In the genomic region with DNA sequence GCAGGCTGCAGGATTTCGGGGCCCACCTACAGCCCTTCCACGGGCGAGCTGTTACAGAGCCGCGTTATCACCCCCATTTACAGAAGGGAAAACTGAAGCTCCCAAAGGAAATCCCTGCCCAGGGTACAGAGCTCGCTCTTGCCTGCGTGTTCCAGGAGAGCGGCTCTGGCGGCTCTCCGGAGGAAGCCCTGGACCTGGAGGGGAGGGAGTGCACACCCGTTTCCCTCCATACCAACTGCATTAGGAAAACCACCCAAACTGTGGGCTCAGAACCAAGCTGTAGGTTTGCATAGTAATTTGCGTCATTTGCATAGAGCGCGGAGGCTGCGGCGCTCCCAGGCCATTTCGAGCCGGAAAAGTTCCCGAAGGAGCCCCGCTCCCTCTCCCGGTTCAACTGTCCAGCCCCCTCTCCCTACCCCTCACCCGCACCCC, we compare ENCODE assay signal across 2 cellular contexts.
TF ChIP-seq lines count a peak whose summit lies in the region.

No MANE protein-coding gene starts in this region.

TF ChIP-seq in HepG2, 621 proteins besides CTCF, POLR2A, EP300 and RAD21 (continued from another document and continues in another):
- TF ChIP-seq, protein P1, sequence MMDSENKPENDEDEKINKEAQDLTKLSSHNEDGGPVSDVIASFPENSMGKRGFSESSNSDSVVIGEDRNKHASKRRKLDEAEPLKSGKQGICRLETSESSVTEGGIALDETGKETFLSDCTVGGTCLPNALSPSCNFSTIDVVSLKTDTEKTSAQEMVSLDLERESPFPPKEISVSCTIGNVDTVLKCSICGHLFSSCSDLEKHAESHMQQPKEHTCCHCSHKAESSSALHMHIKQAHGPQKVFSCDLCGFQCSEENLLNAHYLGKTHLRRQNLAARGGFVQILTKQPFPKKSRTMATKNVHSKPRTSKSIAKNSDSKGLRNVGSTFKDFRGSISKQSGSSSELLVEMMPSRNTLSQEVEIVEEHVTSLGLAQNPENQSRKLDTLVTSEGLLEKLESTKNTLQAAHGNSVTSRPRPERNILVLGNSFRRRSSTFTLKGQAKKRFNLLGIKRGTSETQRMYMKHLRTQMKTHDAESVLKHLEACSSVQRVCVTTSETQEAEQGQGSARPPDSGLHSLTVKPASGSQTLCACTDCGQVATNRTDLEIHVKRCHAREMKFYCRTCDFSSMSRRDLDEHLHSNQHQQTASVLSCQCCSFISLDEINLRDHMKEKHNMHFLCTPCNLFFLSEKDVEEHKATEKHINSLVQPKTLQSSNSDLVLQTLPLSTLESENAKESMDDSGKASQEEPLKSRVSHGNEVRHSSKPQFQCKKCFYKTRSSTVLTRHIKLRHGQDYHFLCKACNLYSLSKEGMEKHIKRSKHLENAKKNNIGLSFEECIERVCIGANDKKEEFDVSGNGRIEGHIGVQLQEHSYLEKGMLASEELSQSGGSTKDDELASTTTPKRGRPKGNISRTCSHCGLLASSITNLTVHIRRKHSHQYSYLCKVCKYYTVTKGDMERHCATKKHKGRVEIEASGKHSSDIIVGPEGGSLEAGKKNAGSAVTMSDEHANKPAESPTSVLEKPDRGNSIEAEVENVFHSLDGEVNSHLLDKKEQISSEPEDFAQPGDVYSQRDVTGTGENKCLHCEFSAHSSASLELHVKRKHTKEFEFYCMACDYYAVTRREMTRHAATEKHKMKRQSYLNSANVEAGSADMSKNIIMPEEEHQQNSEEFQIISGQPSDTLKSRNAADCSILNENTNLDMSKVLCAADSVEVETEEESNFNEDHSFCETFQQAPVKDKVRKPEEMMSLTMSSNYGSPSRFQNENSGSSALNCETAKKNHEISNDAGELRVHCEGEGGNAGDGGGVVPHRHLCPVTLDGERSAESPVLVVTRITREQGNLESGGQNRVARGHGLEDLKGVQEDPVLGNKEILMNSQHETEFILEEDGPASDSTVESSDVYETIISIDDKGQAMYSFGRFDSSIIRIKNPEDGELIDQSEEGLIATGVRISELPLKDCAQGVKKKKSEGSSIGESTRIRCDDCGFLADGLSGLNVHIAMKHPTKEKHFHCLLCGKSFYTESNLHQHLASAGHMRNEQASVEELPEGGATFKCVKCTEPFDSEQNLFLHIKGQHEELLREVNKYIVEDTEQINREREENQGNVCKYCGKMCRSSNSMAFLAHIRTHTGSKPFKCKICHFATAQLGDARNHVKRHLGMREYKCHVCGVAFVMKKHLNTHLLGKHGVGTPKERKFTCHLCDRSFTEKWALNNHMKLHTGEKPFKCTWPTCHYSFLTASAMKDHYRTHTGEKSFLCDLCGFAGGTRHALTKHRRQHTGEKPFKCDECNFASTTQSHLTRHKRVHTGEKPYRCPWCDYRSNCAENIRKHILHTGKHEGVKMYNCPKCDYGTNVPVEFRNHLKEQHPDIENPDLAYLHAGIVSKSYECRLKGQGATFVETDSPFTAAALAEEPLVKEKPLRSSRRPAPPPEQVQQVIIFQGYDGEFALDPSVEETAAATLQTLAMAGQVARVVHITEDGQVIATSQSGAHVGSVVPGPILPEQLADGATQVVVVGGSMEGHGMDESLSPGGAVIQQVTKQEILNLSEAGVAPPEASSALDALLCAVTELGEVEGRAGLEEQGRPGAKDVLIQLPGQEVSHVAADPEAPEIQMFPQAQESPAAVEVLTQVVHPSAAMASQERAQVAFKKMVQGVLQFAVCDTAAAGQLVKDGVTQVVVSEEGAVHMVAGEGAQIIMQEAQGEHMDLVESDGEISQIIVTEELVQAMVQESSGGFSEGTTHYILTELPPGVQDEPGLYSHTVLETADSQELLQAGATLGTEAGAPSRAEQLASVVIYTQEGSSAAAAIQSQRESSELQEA (CRISPR knock-in tag; IDR thresholded peaks at IDR 0.05; ENCODE audit: not compliant biosample characterization) = no peak
- TF ChIP-seq TBP (CRISPR knock-in tag; IDR thresholded peaks at IDR 0.05) = no peak
- TF ChIP-seq, protein P2, sequence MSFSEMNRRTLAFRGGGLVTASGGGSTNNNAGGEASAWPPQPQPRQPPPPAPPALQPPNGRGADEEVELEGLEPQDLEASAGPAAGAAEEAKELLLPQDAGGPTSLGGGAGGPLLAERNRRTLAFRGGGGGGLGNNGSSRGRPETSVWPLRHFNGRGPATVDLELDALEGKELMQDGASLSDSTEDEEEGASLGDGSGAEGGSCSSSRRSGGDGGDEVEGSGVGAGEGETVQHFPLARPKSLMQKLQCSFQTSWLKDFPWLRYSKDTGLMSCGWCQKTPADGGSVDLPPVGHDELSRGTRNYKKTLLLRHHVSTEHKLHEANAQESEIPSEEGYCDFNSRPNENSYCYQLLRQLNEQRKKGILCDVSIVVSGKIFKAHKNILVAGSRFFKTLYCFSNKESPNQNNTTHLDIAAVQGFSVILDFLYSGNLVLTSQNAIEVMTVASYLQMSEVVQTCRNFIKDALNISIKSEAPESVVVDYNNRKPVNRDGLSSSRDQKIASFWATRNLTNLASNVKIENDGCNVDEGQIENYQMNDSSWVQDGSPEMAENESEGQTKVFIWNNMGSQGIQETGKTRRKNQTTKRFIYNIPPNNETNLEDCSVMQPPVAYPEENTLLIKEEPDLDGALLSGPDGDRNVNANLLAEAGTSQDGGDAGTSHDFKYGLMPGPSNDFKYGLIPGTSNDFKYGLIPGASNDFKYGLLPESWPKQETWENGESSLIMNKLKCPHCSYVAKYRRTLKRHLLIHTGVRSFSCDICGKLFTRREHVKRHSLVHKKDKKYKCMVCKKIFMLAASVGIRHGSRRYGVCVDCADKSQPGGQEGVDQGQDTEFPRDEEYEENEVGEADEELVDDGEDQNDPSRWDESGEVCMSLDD (CRISPR knock-in tag; IDR thresholded peaks at IDR 0.05; ENCODE audit: borderline replicate concordance) = no peak
- TF ChIP-seq, protein P3, sequence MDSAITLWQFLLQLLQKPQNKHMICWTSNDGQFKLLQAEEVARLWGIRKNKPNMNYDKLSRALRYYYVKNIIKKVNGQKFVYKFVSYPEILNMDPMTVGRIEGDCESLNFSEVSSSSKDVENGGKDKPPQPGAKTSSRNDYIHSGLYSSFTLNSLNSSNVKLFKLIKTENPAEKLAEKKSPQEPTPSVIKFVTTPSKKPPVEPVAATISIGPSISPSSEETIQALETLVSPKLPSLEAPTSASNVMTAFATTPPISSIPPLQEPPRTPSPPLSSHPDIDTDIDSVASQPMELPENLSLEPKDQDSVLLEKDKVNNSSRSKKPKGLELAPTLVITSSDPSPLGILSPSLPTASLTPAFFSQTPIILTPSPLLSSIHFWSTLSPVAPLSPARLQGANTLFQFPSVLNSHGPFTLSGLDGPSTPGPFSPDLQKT (CRISPR knock-in tag; IDR thresholded peaks at IDR 0.05; ENCODE audit: borderline replicate concordance) = no peak
- TF ChIP-seq, protein P4, sequence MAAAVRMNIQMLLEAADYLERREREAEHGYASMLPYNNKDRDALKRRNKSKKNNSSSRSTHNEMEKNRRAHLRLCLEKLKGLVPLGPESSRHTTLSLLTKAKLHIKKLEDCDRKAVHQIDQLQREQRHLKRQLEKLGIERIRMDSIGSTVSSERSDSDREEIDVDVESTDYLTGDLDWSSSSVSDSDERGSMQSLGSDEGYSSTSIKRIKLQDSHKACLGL (CRISPR knock-in tag; IDR thresholded peaks at IDR 0.05) = peak; percentile 10; the same call in 1 of the 2 replicates

TF ChIP-seq in HEK293T, 16 proteins besides CTCF, POLR2A, EP300 and RAD21 (continued from another document):
- TF ChIP-seq SP1 (IDR thresholded peaks at IDR 0.05) (no peak), ELF4 (IDR thresholded peaks at IDR 0.05) (no peak), ZNF384 (IDR thresholded peaks at IDR 0.05) (no peak), FOXM1 (IDR thresholded peaks at IDR 0.05; ENCODE audit: borderline replicate concordance) (no peak), NFRKB (IDR thresholded peaks at IDR 0.05) (no peak), TARDBP (IDR thresholded peaks at IDR 0.05) (no peak), FOXK2 (IDR thresholded peaks at IDR 0.05) (no peak), BHLHE40 (IDR thresholded peaks at IDR 0.05; ENCODE audit: borderline replicate concordance) (no peak)
- TF ChIP-seq, protein P5, sequence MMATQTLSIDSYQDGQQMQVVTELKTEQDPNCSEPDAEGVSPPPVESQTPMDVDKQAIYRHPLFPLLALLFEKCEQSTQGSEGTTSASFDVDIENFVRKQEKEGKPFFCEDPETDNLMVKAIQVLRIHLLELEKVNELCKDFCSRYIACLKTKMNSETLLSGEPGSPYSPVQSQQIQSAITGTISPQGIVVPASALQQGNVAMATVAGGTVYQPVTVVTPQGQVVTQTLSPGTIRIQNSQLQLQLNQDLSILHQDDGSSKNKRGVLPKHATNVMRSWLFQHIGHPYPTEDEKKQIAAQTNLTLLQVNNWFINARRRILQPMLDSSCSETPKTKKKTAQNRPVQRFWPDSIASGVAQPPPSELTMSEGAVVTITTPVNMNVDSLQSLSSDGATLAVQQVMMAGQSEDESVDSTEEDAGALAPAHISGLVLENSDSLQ (IDR thresholded peaks at IDR 0.05) = no peak
TF ChIP-seq in HEK293T: peak in this region for 0.
